In the genomic region with DNA sequence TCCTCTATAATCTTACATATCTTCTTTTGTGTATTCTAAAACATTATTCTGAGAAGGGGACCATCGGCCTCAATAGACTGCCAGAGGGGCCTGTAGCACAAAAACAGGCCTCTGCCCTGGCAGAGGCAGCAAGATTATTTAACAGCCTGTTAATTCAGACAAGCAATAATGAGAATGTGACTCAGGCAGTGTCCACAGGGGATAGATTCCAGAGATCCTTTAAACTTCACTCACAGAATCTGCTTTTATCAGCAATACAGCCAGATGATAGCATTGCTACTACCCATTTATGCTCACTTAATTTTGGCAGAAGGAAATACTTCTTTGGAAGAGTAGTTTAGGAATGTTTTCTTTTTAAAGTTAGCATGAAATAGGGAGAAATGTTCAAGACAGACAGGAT, we compare ENCODE assay signal across 23 cellular contexts. TPM values are rescaled to one million over a fixed set of nuclear protein-coding genes. Genes with fewer than 3 reads are reported as not detected.
DNase-seq lines count a peak whose midpoint lies in the region; ATAC-seq and TF ChIP-seq lines count a peak whose summit lies in the region.
"Had no signal": no experiment of that assay in that cellular context is flagged by ENCODE, and none has a peak within 500 bp of the region (broad histone marks: within the 10 kb centered on the region; RNA-seq: fewer than 3 reads in every experiment).

No MANE protein-coding gene starts in this region.

- H3K79me2 ChIP-seq in SK-N-SH (ENCODE audit: insufficient read depth): no peaks in the 10 kb centered on the region

- H3K9me3 ChIP-seq in BE2C: no peaks in the 10 kb centered on the region
- H3K9me3 ChIP-seq in SK-N-SH: no peaks in the 10 kb centered on the region
- H3K9me3 ChIP-seq in prostate gland: no peaks in the 10 kb centered on the region
- H3K9me3 ChIP-seq: SJSA1, vagina had no signal

- no peak for TF ChIP-seq RAD21 in SK-N-SH (IDR thresholded peaks at IDR 0.05; ENCODE audit: low read length)

- CTCF ChIA-PET in SK-N-SH (lab: Yijun Ruan, JAX): interaction anchor here (1.9 kb wide), 1 partner anchor 46 kb away, joined by 5 read pairs; no protein-coding TSS in a partner anchor

- H4K20me1 ChIP-seq in SK-N-SH (ENCODE audit: insufficient read depth): no peaks in the 10 kb centered on the region

- H3K36me3 ChIP-seq in BE2C (peaks cover 6% of the 10 kb centered on the region; the same call in 1 of the 2 replicates), SK-N-SH (replicated peaks in 1 of 2; ENCODE audit: control insufficient read depth in 1 of 2, insufficient read depth in 2 of 2, low read length in 1 of 2) (peaks cover 11 to 17% of the 10 kb centered on the region in 2 experiments), prostate gland (no peaks in the 10 kb centered on the region)
- H3K36me3 ChIP-seq: SJSA1 had no signal

- DNase-seq in BE2C (peak; percentile 39), SK-N-SH (peak; percentile 58), fibroblast of peridontal ligament (ENCODE audit: extremely low read depth) (peak; percentile 62), omental fat pad (ENCODE audit: low spot score) (no peak), midbrain (lab: John Stamatoyannopoulos, UW) (no peak), prostate gland (ENCODE audit: low spot score) (no peak)
- DNase-seq: activated CD4-positive, CD25-positive, alpha-beta regulatory T cell treated with anti-CD3 and anti-CD28 coated beads, Interleukin-2, amount 50 U/mL, for 72 hours; activated CD8-positive, alpha-beta memory T cell treated with anti-CD3 and anti-CD28 coated beads, Interleukin-2, amount 10 ng/mL, durations not matched to agents 7 days and 5 days; activated effector memory CD4-positive, alpha-beta T cell treated with anti-CD3 and anti-CD28 coated beads, Interleukin-2, amount 50 U/mL, for 16 hours; amniotic stem cell; KBM-7; mesendoderm; NCI-H1930; NCI-H345; PC-9; stimulated activated CD4-positive, alpha-beta T cell treated with anti-CD3 and anti-CD28 coated beads, Interleukin-4, amount 100 ng/mL, for 4 hours; substantia nigra; T-helper 9 cell had no signal

- TF ChIP-seq POLR2A in prostate gland (IDR thresholded peaks at IDR 0.05): no peak

- H3K27ac ChIP-seq in SK-N-SH (ENCODE audit: low read depth in 2 of 2, low read length in 1 of 2) (peak overlapping the region; percentile 49 to 84; a peak in 2 of 4 replicates), prostate gland (no peak overlapping the region)
- H3K27ac ChIP-seq: PC-9, SJSA1, vagina had no signal

- ATAC-seq in omental fat pad (ENCODE audit: low FRiP score): peak; percentile 48
- no peak for ATAC-seq in HG02981 (IDR thresholded peaks at IDR 0.05; ENCODE audit: unreplicated experiment)
- ATAC-seq in HG03139 (IDR thresholded peaks at IDR 0.05; ENCODE audit: unreplicated experiment): no peak
- ATAC-seq: activated CD8-positive, alpha-beta memory T cell treated with anti-CD3 and anti-CD28 coated beads, Interleukin-2, amount 10 ng/mL, durations not matched to agents 7 days and 5 days; natural killer cell treated with Interleukin-12 subunit alpha and Interleukin-12 subunit beta and Interleukin-15 and Interleukin-18, amount 100 ng/mL, for 72 hours had no signal

- H2AFZ ChIP-seq in SK-N-SH (ENCODE audit: low read depth): no peak overlapping the region
- H2AFZ ChIP-seq: PC-9 had no signal

- POLR2A ChIA-PET in SK-N-SH (lab: Yijun Ruan, JAX): no interaction called here

- H3K9ac ChIP-seq in SK-N-SH: no peak overlapping the region

- H3K4me3 ChIP-seq in BE2C (ENCODE audit: low read depth, low read length) (no peak overlapping the region), SK-N-SH (ENCODE audit: low read depth in 2 of 2, low read length in 1 of 2) (no peak overlapping the region), prostate gland (no peak overlapping the region)
- H3K4me3 ChIP-seq: PC-9, SJSA1, vagina had no signal

- H3F3A ChIP-seq in SK-N-SH (replicated peaks; ENCODE audit: insufficient read depth): peaks cover 12% of the 10 kb centered on the region

- no peaks in the 10 kb centered on the region for H3K27me3 ChIP-seq in BE2C
- H3K27me3 ChIP-seq in SK-N-SH (ENCODE audit: insufficient read depth): no peaks in the 10 kb centered on the region
- no peaks in the 10 kb centered on the region for H3K27me3 ChIP-seq in prostate gland (replicated peaks; ENCODE audit: insufficient read depth)
- H3K27me3 ChIP-seq: SJSA1, vagina had no signal

- H3K4me2 ChIP-seq in SK-N-SH: no peak overlapping the region
- H3K4me2 ChIP-seq: PC-9 had no signal

- peak in 1 of 2 experiments; percentile 54; a peak in 2 of 4 replicates for TF ChIP-seq EP300 in SK-N-SH (IDR thresholded peaks at IDR 0.05; ENCODE audit: borderline replicate concordance in 1 of 2, low read depth in 1 of 2, low read length in 1 of 2)

- intact Hi-C loops in prostate gland (cut with DNase I): no loop called here

- no peaks in the 10 kb centered on the region for H3K9me2 ChIP-seq in SK-N-SH

- peaks cover 4% of the 10 kb centered on the region for H3K4me1 ChIP-seq in BE2C
- H3K4me1 ChIP-seq in SK-N-SH (ENCODE audit: control insufficient read depth in 1 of 2, insufficient read depth in 2 of 2, low read depth in 1 of 2, low read length in 1 of 2): peaks cover 9 to 13% of the 10 kb centered on the region in 2 experiments; a peak in 3 of 4 replicates
- H3K4me1 ChIP-seq in prostate gland (replicated peaks): no peaks in the 10 kb centered on the region
- H3K4me1 ChIP-seq: SJSA1 had no signal

- WGBS in SK-N-SH (ENCODE audit: low lambda C conversion rate): 58% methylated on average over 1 of the region's 1 CpG
- WGBS in prostate gland: 64% methylated on average over 1 of the region's 1 CpG

- no peak for TF ChIP-seq CTCF in BE2C (IDR thresholded peaks at IDR 0.05; ENCODE audit: low read depth, low read length)
- no peak for TF ChIP-seq CTCF in SK-N-SH (IDR thresholded peaks at IDR 0.05)
- no peak for TF ChIP-seq CTCF in omental fat pad (IDR thresholded peaks at IDR 0.05)
- no peak for TF ChIP-seq CTCF in prostate gland (IDR thresholded peaks at IDR 0.05)

TF ChIP-seq in SK-N-SH, 30 proteins besides CTCF, POLR2A, EP300 and RAD21 (continues in another document):
- no peak for TF ChIP-seq JUND (IDR thresholded peaks at IDR 0.05)
- TF ChIP-seq, protein P1, sequence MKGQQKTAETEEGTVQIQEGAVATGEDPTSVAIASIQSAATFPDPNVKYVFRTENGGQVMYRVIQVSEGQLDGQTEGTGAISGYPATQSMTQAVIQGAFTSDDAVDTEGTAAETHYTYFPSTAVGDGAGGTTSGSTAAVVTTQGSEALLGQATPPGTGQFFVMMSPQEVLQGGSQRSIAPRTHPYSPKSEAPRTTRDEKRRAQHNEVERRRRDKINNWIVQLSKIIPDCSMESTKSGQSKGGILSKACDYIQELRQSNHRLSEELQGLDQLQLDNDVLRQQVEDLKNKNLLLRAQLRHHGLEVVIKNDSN (IDR thresholded peaks at IDR 0.05; ENCODE audit: borderline replicate concordance, low read depth): no peak
- no peak for TF ChIP-seq POLR2AphosphoS5 (IDR thresholded peaks at IDR 0.05; ENCODE audit: low read depth, low read length)
- TF ChIP-seq FOXJ3 (CRISPR knock-in tag; IDR thresholded peaks at IDR 0.05): peak; percentile 29; the same call in 1 of the 2 replicates
- TF ChIP-seq EZH2phosphoT487 (IDR thresholded peaks at IDR 0.05; ENCODE audit: borderline replicate concordance, low read depth): no peak
- TF ChIP-seq RXRA (IDR thresholded peaks at IDR 0.05; ENCODE audit: borderline replicate concordance, low read depth): no peak
- TF ChIP-seq, protein P2, sequence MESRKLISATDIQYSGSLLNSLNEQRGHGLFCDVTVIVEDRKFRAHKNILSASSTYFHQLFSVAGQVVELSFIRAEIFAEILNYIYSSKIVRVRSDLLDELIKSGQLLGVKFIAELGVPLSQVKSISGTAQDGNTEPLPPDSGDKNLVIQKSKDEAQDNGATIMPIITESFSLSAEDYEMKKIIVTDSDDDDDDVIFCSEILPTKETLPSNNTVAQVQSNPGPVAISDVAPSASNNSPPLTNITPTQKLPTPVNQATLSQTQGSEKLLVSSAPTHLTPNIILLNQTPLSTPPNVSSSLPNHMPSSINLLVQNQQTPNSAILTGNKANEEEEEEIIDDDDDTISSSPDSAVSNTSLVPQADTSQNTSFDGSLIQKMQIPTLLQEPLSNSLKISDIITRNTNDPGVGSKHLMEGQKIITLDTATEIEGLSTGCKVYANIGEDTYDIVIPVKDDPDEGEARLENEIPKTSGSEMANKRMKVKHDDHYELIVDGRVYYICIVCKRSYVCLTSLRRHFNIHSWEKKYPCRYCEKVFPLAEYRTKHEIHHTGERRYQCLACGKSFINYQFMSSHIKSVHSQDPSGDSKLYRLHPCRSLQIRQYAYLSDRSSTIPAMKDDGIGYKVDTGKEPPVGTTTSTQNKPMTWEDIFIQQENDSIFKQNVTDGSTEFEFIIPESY (IDR thresholded peaks at IDR 0.05; ENCODE audit: borderline replicate concordance, low read depth): no peak
- no peak for TF ChIP-seq FOXM1 (IDR thresholded peaks at IDR 0.05; ENCODE audit: low read depth)
- peak; percentile 78 for TF ChIP-seq RCOR1 (IDR thresholded peaks at IDR 0.05; ENCODE audit: low read length)
- TF ChIP-seq SIN3A (IDR thresholded peaks at IDR 0.05; ENCODE audit: borderline replicate concordance, low read depth, low read length): no peak
- TF ChIP-seq MXI1 (IDR thresholded peaks at IDR 0.05; ENCODE audit: low read depth, low read length): no peak
- TF ChIP-seq, protein P3, sequence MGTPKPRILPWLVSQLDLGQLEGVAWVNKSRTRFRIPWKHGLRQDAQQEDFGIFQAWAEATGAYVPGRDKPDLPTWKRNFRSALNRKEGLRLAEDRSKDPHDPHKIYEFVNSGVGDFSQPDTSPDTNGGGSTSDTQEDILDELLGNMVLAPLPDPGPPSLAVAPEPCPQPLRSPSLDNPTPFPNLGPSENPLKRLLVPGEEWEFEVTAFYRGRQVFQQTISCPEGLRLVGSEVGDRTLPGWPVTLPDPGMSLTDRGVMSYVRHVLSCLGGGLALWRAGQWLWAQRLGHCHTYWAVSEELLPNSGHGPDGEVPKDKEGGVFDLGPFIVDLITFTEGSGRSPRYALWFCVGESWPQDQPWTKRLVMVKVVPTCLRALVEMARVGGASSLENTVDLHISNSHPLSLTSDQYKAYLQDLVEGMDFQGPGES (IDR thresholded peaks at IDR 0.05; ENCODE audit: low read depth, low read length): no peak
- TF ChIP-seq CHD2 (IDR thresholded peaks at IDR 0.05; ENCODE audit: low read length, partially characterized antibody): no peak

RNA-seq across cellular contexts. Expression of a gene that starts 44.9 kb away (rescaled TPM):
- polyA plus RNA-seq in BE2C (2012; ENCODE audit: insufficient read depth, insufficient read length, low read depth): 36.4 TPM
- 54.2 and 66.6 TPM in 2 replicates for polyA plus RNA-seq in SK-N-SH (2012; rRNA removed)
- 89.0 and 113 TPM in 2 replicates for polyA plus RNA-seq in SK-N-SH (2012; cell fraction: cytosol; rRNA removed)
- polyA plus RNA-seq in SK-N-SH (2012; cell fraction: nucleus; rRNA removed): 15.0 and 18.6 TPM in 2 replicates
- total RNA-seq in omental fat pad (10 to 100 TPM; 10.4 to 47.6 (median 37.7) TPM), prostate gland (10 to 100 TPM; 27.0 to 27.5 TPM)

RNA-seq across cellular contexts. Expression of a gene that starts 45.3 kb away (rescaled TPM):
- 30.2 TPM for polyA plus RNA-seq in BE2C (2012; ENCODE audit: insufficient read depth, insufficient read length, low read depth)
- 8.4 and 8.9 TPM in 2 replicates for polyA plus RNA-seq in SK-N-SH (2012; rRNA removed)
- polyA plus RNA-seq in SK-N-SH (2012; cell fraction: cytosol; rRNA removed): 10.6 and 18.9 TPM in 2 replicates
- 13.0 and 14.0 TPM in 2 replicates for polyA plus RNA-seq in SK-N-SH (2012; cell fraction: nucleus; rRNA removed)
- total RNA-seq in omental fat pad: 10 to 100 TPM; 42.2 to 60.7 (median 46.6) TPM
- total RNA-seq in prostate gland: 10 to 100 TPM; 25.5 to 46.2 TPM

Comparison
In these comparisons a context has a peak if more than half of its experiments do, and no peak if none do; other contexts are left out.
1. DNase-seq: peak in BE2C (single experiment), SK-N-SH (single experiment) and fibroblast of peridontal ligament (single experiment); none in omental fat pad (single experiment), midbrain (single experiment) and prostate gland (single experiment).
2. H3K27ac ChIP-seq: peak in SK-N-SH (2 of 2); none in prostate gland (0 of 2).